Comparison of ENCODE assay signal across 9 cellular contexts in genomic region chr5:168114444-168115017, GRCh38.
DNase-seq lines count a peak whose midpoint lies in the region; ATAC-seq and TF ChIP-seq lines count a peak whose summit lies in the region.
"Had no signal": no experiment of that assay in that cellular context is flagged by ENCODE, and none has a peak within 500 bp of the region (broad histone marks: within the 10 kb centered on the region; RNA-seq: fewer than 3 reads in every experiment).

No MANE protein-coding gene starts in this region.

- no peak overlapping the region for H3K27ac ChIP-seq in OCI-LY3 (ENCODE audit: low read length)
- no peak overlapping the region for H3K27ac ChIP-seq in substantia nigra (ENCODE audit: low read depth, low read length, poor library complexity, severe bottlenecking)

- peaks cover 1% of the 10 kb centered on the region for H3K4me1 Mint-ChIP-seq in activated naive CD4-positive, alpha-beta T cell treated with anti-CD3 and anti-CD28 coated beads for 36 hours (ENCODE audit: low read depth)
- H3K4me1 Mint-ChIP-seq: central memory CD8-positive, alpha-beta T cell had no signal

- peak; percentile 16 for DNase-seq in DMS153 (lab: John Stamatoyannopoulos, UW)
- DNase-seq in DMS153 treated with DMSO at 0.1 percent for 48 hours (lab: John Stamatoyannopoulos, UW; ENCODE audit: unreplicated experiment): no peak
- DNase-seq in activated naive CD4-positive, alpha-beta T cell treated with anti-CD3 and anti-CD28 coated beads for 36 hours: peak; percentile 75
- DNase-seq in iPS-NIHi7 (ENCODE audit: extremely low spot score): peak; percentile 88
- DNase-seq in substantia nigra (lab: John Stamatoyannopoulos, UW): peak in 25 of 49 donors; percentile 1 to 36 (median 12)

- intact Hi-C loops in activated naive CD4-positive, alpha-beta T cell treated with anti-CD3 and anti-CD28 coated beads for 36 hours (cut with micrococcal nuclease): loop anchor here (1.0 kb wide), 1 partner anchor 106 kb away; no protein-coding TSS in a partner anchor

- CTCF ChIA-PET in activated naive CD4-positive, alpha-beta T cell treated with anti-CD3 and anti-CD28 coated beads for 36 hours (lab: Charles Lee): interaction anchor here (1.0 to 3.8 kb wide), 3 partner anchors 9 to 105 kb away, joined by 3 to 27 read pairs (median 4); no protein-coding TSS in a partner anchor

- H3K27ac Mint-ChIP-seq in activated naive CD4-positive, alpha-beta T cell treated with anti-CD3 and anti-CD28 coated beads for 36 hours: no peak overlapping the region

- peaks cover 25% of the 10 kb centered on the region for H3K27me3 ChIP-seq in OCI-LY3 (ENCODE audit: low read depth, low read length)

- H4K20me1 ChIP-seq in OCI-LY3 (ENCODE audit: insufficient read depth, low read length): no peaks in the 10 kb centered on the region

- H3K79me2 ChIP-seq in OCI-LY3 (ENCODE audit: low read length): no peaks in the 10 kb centered on the region

- no peaks in the 10 kb centered on the region for H3K4me1 ChIP-seq in OCI-LY3 (ENCODE audit: low read length)

- H3K9me3 Mint-ChIP-seq in activated naive CD4-positive, alpha-beta T cell treated with anti-CD3 and anti-CD28 coated beads for 36 hours: no peaks in the 10 kb centered on the region
- H3K9me3 Mint-ChIP-seq: central memory CD8-positive, alpha-beta T cell had no signal

- H3K9me3 ChIP-seq in OCI-LY3 (ENCODE audit: insufficient read depth, low read length): no peaks in the 10 kb centered on the region

- H3K27me3 Mint-ChIP-seq in activated naive CD4-positive, alpha-beta T cell treated with anti-CD3 and anti-CD28 coated beads for 36 hours (ENCODE audit: low read depth): peaks cover 4% of the 10 kb centered on the region

- H3K36me3 Mint-ChIP-seq in activated naive CD4-positive, alpha-beta T cell treated with anti-CD3 and anti-CD28 coated beads for 36 hours (ENCODE audit: low read depth): no peaks in the 10 kb centered on the region

- ATAC-seq in GM21423 (IDR thresholded peaks at IDR 0.05; ENCODE audit: unreplicated experiment) (peak; percentile 90), HG03558 (IDR thresholded peaks at IDR 0.05; ENCODE audit: extremely low read depth, unreplicated experiment) (peak; percentile 85)

- H3K9ac ChIP-seq in OCI-LY3 (ENCODE audit: low read length): no peak overlapping the region

- H3K36me3 ChIP-seq in OCI-LY3 (replicated peaks; ENCODE audit: low read depth, low read length): no peaks in the 10 kb centered on the region

- H3K4me3 Mint-ChIP-seq in activated naive CD4-positive, alpha-beta T cell treated with anti-CD3 and anti-CD28 coated beads for 36 hours: no peak overlapping the region
- H3K4me3 Mint-ChIP-seq: central memory CD8-positive, alpha-beta T cell had no signal

- peak; percentile 79 for TF ChIP-seq CTCF in OCI-LY3 (IDR thresholded peaks at IDR 0.05; ENCODE audit: low read depth, low read length)

- no peak overlapping the region for H2AFZ ChIP-seq in OCI-LY3 (ENCODE audit: low read depth, low read length)

- no peak overlapping the region for H3K4me3 ChIP-seq in OCI-LY3 (ENCODE audit: low read length)

- H3K4me2 ChIP-seq in OCI-LY3 (ENCODE audit: low read length): no peak overlapping the region
